Comparison of ENCODE assay signal across 8 cellular contexts in the genomic region with DNA sequence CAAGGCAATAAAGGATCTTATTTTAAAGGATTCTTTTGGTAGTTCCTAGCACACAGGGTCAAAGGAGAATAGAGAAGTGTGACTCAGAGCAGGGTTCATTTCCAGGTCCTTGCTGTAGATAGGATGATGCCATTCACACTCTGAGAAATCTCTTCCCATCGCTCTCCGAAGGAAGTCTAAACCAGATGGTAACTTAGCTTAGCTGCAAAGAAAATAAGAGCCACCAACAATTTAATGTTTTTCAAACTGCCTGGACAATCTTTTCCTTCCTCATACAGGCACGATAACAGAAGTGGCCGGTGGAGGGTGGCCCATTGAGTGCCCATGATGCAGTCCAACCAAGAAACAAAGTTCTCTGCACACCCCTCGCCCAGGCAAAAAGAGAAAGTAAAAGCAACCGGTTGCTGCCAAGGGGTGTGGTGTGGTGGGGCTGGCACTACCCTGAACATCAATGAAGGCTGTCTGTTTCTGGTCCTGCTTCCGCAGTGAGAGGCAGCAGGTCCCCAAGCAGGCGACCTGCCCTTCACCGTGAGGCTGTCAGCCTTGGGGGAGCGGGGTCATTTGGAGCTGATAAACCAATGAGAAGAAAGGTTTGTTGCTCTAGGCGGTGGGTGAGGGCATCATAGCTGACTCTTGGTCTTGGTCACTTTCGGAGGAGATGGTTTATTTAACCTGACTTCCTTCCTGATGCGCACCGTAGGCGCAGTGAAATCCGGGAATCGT. TPM values are rescaled to one million over a fixed set of nuclear protein-coding genes. Genes with fewer than 3 reads are reported as not detected.
DNase-seq lines count a peak whose midpoint lies in the region; ATAC-seq, FAIRE-seq and TF ChIP-seq lines count a peak whose summit lies in the region.

No MANE protein-coding gene starts in this region.

- CTCF ChIA-PET in CD8-positive, alpha-beta T cell (lab: Charles Lee) = interaction anchor here (1.0 to 1.8 kb wide), 2 partner anchors 8 to 18 kb away, joined by 3 to 5 read pairs; no protein-coding TSS in a partner anchor

- peak overlapping the region; percentile 97 for H3K4me3 ChIP-seq in CD8-positive, alpha-beta T cell (ENCODE audit: low read depth, low read length)

- H3K27me3 Mint-ChIP-seq in CD8-positive, alpha-beta T cell (ENCODE audit: low read depth) = no peaks in the 10 kb centered on the region

- peaks cover 49% of the 10 kb centered on the region for H3K4me1 Mint-ChIP-seq in CD8-positive, alpha-beta T cell (ENCODE audit: low read depth)

- DNase-seq in CD8-positive, alpha-beta T cell = peak; percentile 43 to 77 (median 58)
- DNase-seq in Kasumi-1 (lab: John Stamatoyannopoulos, UW) (peak; percentile 29 to 55), activated T-cell treated with anti-CD3 and anti-CD28 coated beads for 4 hours (peak; percentile 40), frontal cortex (ENCODE audit: low spot score in 2 of 2) (peak; percentile 12 to 15), sciatic nerve (ENCODE audit: low spot score) (no peak), NCI-H774 (lab: John Stamatoyannopoulos, UW) (no peak)

- H3K4me1 ChIP-seq in CD8-positive, alpha-beta T cell (ENCODE audit: insufficient read depth, low read length) = peaks cover 12% of the 10 kb centered on the region

- POLR2A ChIA-PET in CD8-positive, alpha-beta T cell (lab: Charles Lee) = interaction anchor here (0.9 to 2.0 kb wide), 4 partner anchors 13 to 387 kb away, joined by 3 to 14 read pairs (median 4); a partner anchor contains a TSS

- H3K9me3 Mint-ChIP-seq in CD8-positive, alpha-beta T cell = no peaks in the 10 kb centered on the region

- ATAC-seq in CD8-positive, alpha-beta T cell = peak; percentile 68
- ATAC-seq in GM19468 (IDR thresholded peaks at IDR 0.05; ENCODE audit: extremely low read depth, unreplicated experiment) (peak; percentile 17), sciatic nerve (peak; percentile 67), HG03520 (IDR thresholded peaks at IDR 0.05; ENCODE audit: unreplicated experiment) (no peak)

- peak overlapping the region; percentile 98 for H3K4me3 Mint-ChIP-seq in CD8-positive, alpha-beta T cell

- FAIRE-seq in frontal cortex (lab: Jason Lieb, UNC) = no peak

- H3K27ac ChIP-seq in CD8-positive, alpha-beta T cell (ENCODE audit: low read depth, low read length) = peak overlapping the region; percentile 94

- peaks cover 44% of the 10 kb centered on the region for H3K36me3 Mint-ChIP-seq in CD8-positive, alpha-beta T cell

- peak overlapping the region; percentile 98 for H3K27ac Mint-ChIP-seq in CD8-positive, alpha-beta T cell

- H3K27me3 ChIP-seq in CD8-positive, alpha-beta T cell (ENCODE audit: insufficient read depth, low read length) = no peaks in the 10 kb centered on the region

- TF ChIP-seq CTCF in CD8-positive, alpha-beta T cell (IDR thresholded peaks at IDR 0.05) = no peak

- H3K36me3 ChIP-seq in CD8-positive, alpha-beta T cell (ENCODE audit: insufficient read depth, low read length) = no peaks in the 10 kb centered on the region

- H3K9me3 ChIP-seq in CD8-positive, alpha-beta T cell (ENCODE audit: low read length) = no peaks in the 10 kb centered on the region

- intact Hi-C loops in CD8-positive, alpha-beta T cell (cut with DNase I, micrococcal nuclease) = loop anchor here (1.0 to 10.0 kb wide), 11 partner anchors 19 to 1446 kb away; a partner anchor contains a TSS
- intact Hi-C loops in sciatic nerve (cut with DNase I) = no loop called here

RNA-seq across cellular contexts. Expression of a gene that starts 1.0 kb away (rescaled TPM):
- 10 to 100 TPM; 20.0 to 21.3 TPM for total RNA-seq in CD8-positive, alpha-beta T cell
- total RNA-seq in frontal cortex (1.2 TPM), sciatic nerve (4.5 TPM)

Comparison
In these comparisons a context has a peak if more than half of its experiments do, and no peak if none do; other contexts are left out.
1. DNase-seq: peak in CD8-positive, alpha-beta T cell (7 of 7), Kasumi-1 (2 of 2), activated T-cell treated with anti-CD3 and anti-CD28 coated beads for 4 hours (single experiment) and frontal cortex (2 of 2); none in sciatic nerve (single experiment) and NCI-H774 (single experiment).